Comparison of ENCODE assay signal across 33 cellular contexts in the genomic region with DNA sequence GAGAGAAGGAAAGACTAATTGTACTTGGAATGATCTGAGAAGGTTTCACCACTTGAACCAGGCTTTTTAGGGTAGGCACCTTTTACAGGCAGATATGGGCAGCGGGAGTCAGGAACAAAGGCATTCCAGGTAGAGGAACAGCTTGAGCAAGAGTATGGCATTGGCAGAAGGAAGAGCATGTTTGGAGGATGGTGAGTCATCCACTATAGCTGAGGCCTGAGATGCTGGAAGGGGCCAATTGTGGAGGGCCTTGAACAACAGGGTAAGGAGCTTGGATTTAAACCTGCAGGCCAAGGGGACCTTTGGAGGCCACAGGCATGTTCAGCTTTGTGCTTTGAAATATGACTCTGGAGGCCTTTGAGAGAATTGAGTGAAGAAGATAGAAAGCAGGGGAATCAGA.
"Had no signal": no experiment of that assay in that cellular context is flagged by ENCODE, and none has a peak within 500 bp of the region (broad histone marks: within the 10 kb centered on the region; RNA-seq: fewer than 3 reads in every experiment).

No MANE protein-coding gene starts in this region.

- H3K4me3 ChIP-seq: adrenal gland, body of pancreas, cardiac muscle cell had no signal

- DNase-seq: activated B cell treated with CpG ODN at 0.5 μM for 24 hours; activated CD4-positive, alpha-beta memory T cell treated with anti-CD3 and anti-CD28 coated beads for 36 hours; activated CD4-positive, alpha-beta T cell treated with anti-CD3 and anti-CD28 coated beads for 4 hours; activated CD4-positive, alpha-beta T cell treated with anti-CD3 and anti-CD28 coated beads, Interleukin-2, amount 10 ng/mL, durations not matched to agents 24 days and 14 days; activated CD4-positive, alpha-beta T cell treated with anti-CD3 and anti-CD28 coated beads, Interleukin-2, amount 50 U/mL, for 1 hour; activated CD4-positive, alpha-beta T cell treated with anti-CD3 and anti-CD28 coated beads, Interleukin-2, amount 50 U/mL, for 4 hours; activated CD4-positive, CD25-positive, alpha-beta regulatory T cell treated with anti-CD3 and anti-CD28 coated beads, Interleukin-2, amount 50 U/mL, for 72 hours; activated CD8-positive, alpha-beta memory T cell treated with anti-CD3 and anti-CD28 coated beads, Interleukin-2, amount 50 U/mL, for 4 hours; activated CD8-positive, alpha-beta T cell treated with anti-CD3 and anti-CD28 coated beads for 36 hours; activated effector memory CD4-positive, alpha-beta T cell treated with anti-CD3 and anti-CD28 coated beads, Interleukin-2, amount 50 U/mL, for 16 hours; activated gamma-delta T cell treated with Interleukin-2 at 50 U/mL for 16 hours; activated naive CD4-positive, alpha-beta T cell; activated naive CD4-positive, alpha-beta T cell treated with anti-CD3 and anti-CD28 coated beads for 36 hours; activated naive CD4-positive, alpha-beta T cell treated with anti-CD3 and anti-CD28 coated beads, Interleukin-2, amount 50 U/mL, for 16 hours; activated naive CD8-positive, alpha-beta T cell treated with anti-CD3 and anti-CD28 coated beads for 36 hours; activated T-cell treated with anti-CD3 and anti-CD28 coated beads for 4 hours; activated T-cell treated with anti-CD3 and anti-CD28 coated beads, Interleukin-2, amount 50 U/mL, for 1 hour; activated T-cell treated with anti-CD3 and anti-CD28 coated beads, Interleukin-2, amount 50 U/mL, for 4 hours; activated T-cell treated with anti-CD3 and anti-CD28 coated beads, Interleukin-2, amount 50 U/mL, for 72 hours; adrenal gland; amniotic stem cell; aorta; body of pancreas; caudate nucleus; cerebellar nuclear complex; T-helper 1 cell; T-helper 2 cell; T-helper 9 cell had no signal

- H3K4me1 ChIP-seq: adrenal gland, body of pancreas had no signal

- H3K27ac ChIP-seq: adrenal gland, body of pancreas, cardiac muscle cell, VCaP had no signal

- FAIRE-seq: TTC549 had no signal

- H3K27me3 ChIP-seq: body of pancreas, cardiac muscle cell had no signal

- ATAC-seq: activated CD8-positive, alpha-beta T cell treated with anti-CD3 and anti-CD28 coated beads for 36 hours; activated naive CD4-positive, alpha-beta T cell treated with anti-CD3 and anti-CD28 coated beads, Interleukin-2, amount 50 U/mL, for 72 hours; activated T-cell treated with anti-CD3 and anti-CD28 coated beads, Interleukin-2, amount 50 U/mL, for 4 hours; activated T-cell treated with anti-CD3 and anti-CD28 coated beads, Interleukin-2, amount 50 U/mL, for 72 hours; activated T-helper 17 cell treated with anti-CD3 and anti-CD28 coated beads, Interleukin-2, amount 50 U/mL, for 72 hours; body of pancreas had no signal

- H3K36me3 ChIP-seq: adrenal gland, cardiac muscle cell had no signal

- H3K9me3 ChIP-seq: adrenal gland, body of pancreas had no signal
